9 cellular contexts compared by ENCODE assay signal in the genomic region with DNA sequence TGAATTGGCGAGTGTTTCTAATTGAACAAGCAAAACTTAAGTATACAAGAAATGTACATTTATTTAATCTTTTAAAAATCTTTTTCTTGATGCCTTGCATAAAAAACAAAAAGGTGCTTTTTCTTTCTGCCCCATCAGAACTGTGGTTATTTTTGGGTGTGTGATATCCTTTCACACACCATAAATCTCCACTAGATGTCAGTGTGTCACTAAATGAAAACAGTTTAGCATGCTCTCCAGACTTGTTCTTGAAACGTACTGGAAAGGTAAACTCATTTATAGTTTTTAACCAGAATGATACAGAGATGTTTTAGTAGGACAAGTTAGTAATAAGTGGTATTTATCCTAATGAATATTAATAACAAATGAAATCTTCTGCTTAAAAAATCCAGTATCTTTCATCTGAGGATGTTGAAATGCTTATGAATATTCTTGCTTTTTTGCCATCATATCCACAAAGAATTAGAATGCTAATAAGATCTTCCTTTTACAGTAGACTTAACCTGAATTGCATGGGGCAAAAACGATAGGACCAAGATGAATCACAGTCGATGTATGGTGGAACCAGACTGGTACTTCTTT.
A peak's percentile ranks its signal among the peaks of the same experiment; 100 is the strongest.
DNase-seq lines count a peak whose midpoint lies in the region; ATAC-seq, FAIRE-seq and TF ChIP-seq lines count a peak whose summit lies in the region.
"Had no signal": no experiment of that assay in that cellular context is flagged by ENCODE, and none has a peak within 500 bp of the region (broad histone marks: within the 10 kb centered on the region; RNA-seq: fewer than 3 reads in every experiment).

No MANE protein-coding gene starts in this region.

- peak; percentile 97 for FAIRE-seq in A204.1 (lab: Jason Lieb, UNC)

- H3K9me3 Mint-ChIP-seq in natural killer cell treated with Interleukin-12 subunit alpha and Interleukin-12 subunit beta and Interleukin-15 and Interleukin-18, amount 100 ng/mL, for 72 hours: no peaks in the 10 kb centered on the region

- DNase-seq in EH (ENCODE audit: low read depth): peak; percentile 65
- DNase-seq in KBM-7: peak; percentile 82
- peak; percentile 26 for DNase-seq in SIG-M5 (lab: John Stamatoyannopoulos, UW)
- DNase-seq in epithelial cell of esophagus (ENCODE audit: low read depth): peak; percentile 62
- no peak for DNase-seq in natural killer cell treated with Interleukin-12 subunit alpha and Interleukin-12 subunit beta and Interleukin-15 and Interleukin-18, amount 100 ng/mL, for 72 hours (ENCODE audit: low spot score)
- DNase-seq in NCI-H226: no peak
- DNase-seq: right cardiac atrium had no signal

- peak; percentile 93 for ATAC-seq in GM21786 (IDR thresholded peaks at IDR 0.05; ENCODE audit: unreplicated experiment)
- ATAC-seq in natural killer cell treated with Interleukin-12 subunit alpha and Interleukin-12 subunit beta and Interleukin-15 and Interleukin-18, amount 100 ng/mL, for 72 hours: peak; percentile 67 to 71

- in situ Hi-C loops in KBM-7 (cut with MboI; ENCODE audit: low pct_unique_long_range_greater_than_20kb, low sequenced_read_pairs): no loop called here

- peaks cover 6 to 23% of the 10 kb centered on the region in 2 donors for H3K4me1 Mint-ChIP-seq in natural killer cell treated with Interleukin-12 subunit alpha and Interleukin-12 subunit beta and Interleukin-15 and Interleukin-18, amount 100 ng/mL, for 72 hours (ENCODE audit: low read depth in 2 of 2)

- H3K4me3 ChIP-seq in epithelial cell of esophagus (ENCODE audit: low read length): no peak overlapping the region

- H3K4me3 Mint-ChIP-seq in natural killer cell treated with Interleukin-12 subunit alpha and Interleukin-12 subunit beta and Interleukin-15 and Interleukin-18, amount 100 ng/mL, for 72 hours: no peak overlapping the region

- no peaks in the 10 kb centered on the region for H3K36me3 Mint-ChIP-seq in natural killer cell treated with Interleukin-12 subunit alpha and Interleukin-12 subunit beta and Interleukin-15 and Interleukin-18, amount 100 ng/mL, for 72 hours

- TF ChIP-seq CTCF in epithelial cell of esophagus (IDR thresholded peaks at IDR 0.05; ENCODE audit: insufficient read depth, low read depth, low read length, missing control alignments): peak; percentile 69

- no peaks in the 10 kb centered on the region for H3K27me3 Mint-ChIP-seq in natural killer cell treated with Interleukin-12 subunit alpha and Interleukin-12 subunit beta and Interleukin-15 and Interleukin-18, amount 100 ng/mL, for 72 hours

- no peak overlapping the region for H3K27ac Mint-ChIP-seq in natural killer cell treated with Interleukin-12 subunit alpha and Interleukin-12 subunit beta and Interleukin-15 and Interleukin-18, amount 100 ng/mL, for 72 hours

Comparison
In these comparisons a context has a peak if more than half of its experiments do, and no peak if none do; other contexts are left out.
1. DNase-seq: peak in EH (single experiment), KBM-7 (single experiment), SIG-M5 (single experiment) and epithelial cell of esophagus (single experiment); none in natural killer cell treated with Interleukin-12 subunit alpha and Interleukin-12 subunit beta and Interleukin-15 and Interleukin-18, amount 100 ng/mL, for 72 hours (single experiment) and NCI-H226 (single experiment).